27 cellular contexts compared by ENCODE assay signal in the genomic region with DNA sequence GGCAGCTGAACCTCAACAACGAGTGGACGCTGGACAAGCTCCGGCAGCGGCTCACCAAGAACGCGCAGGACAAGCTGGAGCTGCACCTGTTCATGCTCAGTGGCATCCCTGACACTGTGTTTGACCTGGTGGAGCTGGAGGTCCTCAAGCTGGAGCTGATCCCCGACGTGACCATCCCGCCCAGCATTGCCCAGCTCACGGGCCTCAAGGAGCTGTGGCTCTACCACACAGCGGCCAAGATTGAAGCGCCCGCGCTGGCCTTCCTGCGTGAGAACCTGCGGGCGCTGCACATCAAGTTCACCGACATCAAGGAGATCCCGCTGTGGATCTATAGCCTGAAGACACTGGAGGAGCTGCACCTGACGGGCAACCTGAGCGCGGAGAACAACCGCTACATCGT. TPM values are rescaled to one million over a fixed set of nuclear protein-coding genes. Genes with fewer than 3 reads are reported as not detected.
DNase-seq lines count a peak whose midpoint lies in the region; ATAC-seq and TF ChIP-seq lines count a peak whose summit lies in the region.
"Had no signal": no experiment of that assay in that cellular context is flagged by ENCODE, and none has a peak within 500 bp of the region (broad histone marks: within the 10 kb centered on the region; RNA-seq: fewer than 3 reads in every experiment).

No MANE protein-coding gene starts in this region.

- no peak overlapping the region for H3K27ac Mint-ChIP-seq in endothelial cell (ENCODE audit: unreplicated experiment)

- no peak overlapping the region for H3K4me2 ChIP-seq in osteoblast (ENCODE audit: insufficient read depth, low read length)
- H3K4me2 ChIP-seq in hepatocyte = no peak overlapping the region

- H3K9me3 ChIP-seq in left ventricle myocardium inferior (replicated peaks) (no peaks in the 10 kb centered on the region), osteoblast (ENCODE audit: low read depth, low read length) (no peaks in the 10 kb centered on the region), hepatocyte (ENCODE audit: low read depth) (no peaks in the 10 kb centered on the region)
- H3K9me3 ChIP-seq: Caco-2, MG63 had no signal

- POLR2A ChIA-PET in RWPE1 (lab: Yijun Ruan, JAX; ENCODE audit: low non-redundant PET) = interaction anchor here (0.6 kb wide), 1 partner anchor 117 kb away, joined by 5 read pairs; no protein-coding TSS in a partner anchor

- TF ChIP-seq CTCF in left ventricle myocardium inferior (IDR thresholded peaks at IDR 0.05; ENCODE audit: borderline replicate concordance) (no peak), RWPE1 (conservative IDR thresholded peaks at IDR 0.05; ENCODE audit: low read depth) (no peak), endothelial cell (IDR thresholded peaks at IDR 0.05; ENCODE audit: unreplicated experiment) (no peak), osteoblast (IDR thresholded peaks at IDR 0.05; ENCODE audit: extremely low read depth, low read depth, low read length) (no peak), hepatocyte (IDR thresholded peaks at IDR 0.05; ENCODE audit: poor library complexity) (no peak)

- peaks cover 6% of the 10 kb centered on the region for H4K20me1 ChIP-seq in osteoblast (ENCODE audit: insufficient read depth, low read length)
- no peaks in the 10 kb centered on the region for H4K20me1 ChIP-seq in hepatocyte (ENCODE audit: insufficient read depth, poor library complexity, severe bottlenecking)

- ATAC-seq in left cardiac atrium = no peak
- ATAC-seq: CD8-positive, alpha-beta T cell; GM12878 had no signal

- H3K36me3 ChIP-seq in left ventricle myocardium inferior (peaks cover 34% of the 10 kb centered on the region), osteoblast (ENCODE audit: insufficient read depth, low read length) (peaks cover 34% of the 10 kb centered on the region), hepatocyte (replicated peaks; ENCODE audit: insufficient read depth, low read depth) (no peaks in the 10 kb centered on the region)

- H3K4me3 Mint-ChIP-seq in endothelial cell (ENCODE audit: unreplicated experiment) = peak overlapping the region; percentile 31
- H3K4me3 Mint-ChIP-seq: CD8-positive, alpha-beta T cell; H9 had no signal

- H3K27me3 Mint-ChIP-seq in endothelial cell (ENCODE audit: unreplicated experiment) = peaks cover 9% of the 10 kb centered on the region

- peaks cover 32% of the 10 kb centered on the region for H3K36me3 Mint-ChIP-seq in endothelial cell (ENCODE audit: low read depth, unreplicated experiment)

- CTCF ChIA-PET in RWPE1 (lab: Yijun Ruan, JAX) = no interaction called here

- H3K27ac ChIP-seq in left ventricle myocardium inferior (replicated peaks) = no peak overlapping the region
- peak overlapping the region; percentile 99 for H3K27ac ChIP-seq in RWPE1
- no peak overlapping the region for H3K27ac ChIP-seq in osteoblast (ENCODE audit: low read depth, low read length)
- no peak overlapping the region for H3K27ac ChIP-seq in hepatocyte
- H3K27ac ChIP-seq: GM23248 had no signal

- H3K4me1 ChIP-seq in left ventricle myocardium inferior = peaks cover 73% of the 10 kb centered on the region
- peaks cover 23% of the 10 kb centered on the region for H3K4me1 ChIP-seq in osteoblast (ENCODE audit: insufficient read depth, low read length)
- H3K4me1 ChIP-seq in hepatocyte (ENCODE audit: insufficient read depth) = peaks cover 23% of the 10 kb centered on the region

- DNase-seq in left cardiac atrium (peak; percentile 19), left ventricle myocardium inferior (no peak), RWPE1 (ENCODE audit: low spot score) (no peak), endothelial cell (ENCODE audit: low spot score) (no peak), osteoblast (ENCODE audit: insufficient read length, low spot score, missing footprints) (peak; percentile 37), hepatocyte (ENCODE audit: low spot score) (no peak)
- no peak for DNase-seq in activated T-cell treated with anti-CD3 and anti-CD28 coated beads, Interleukin-2, amount 50 U/mL, for 1 hour
- DNase-seq: C1 segment of cervical spinal cord; Caco-2; CD8-positive, alpha-beta T cell; DMS 273 treated with DMSO at 0.1 percent for 48 hours; DMS79; EL; GDM1; GM23248; H9; IMR-90; KG1; MG63; NCI-H1105 treated with DMSO at 0.1 percent for 48 hours; NCI-H1694; NCI-H2081; NCI-H2227 treated with DMSO at 0.1 percent for 48 hours; NCI-H526 treated with DMSO at 0.1 percent for 48 hours; SHP77 treated with DMSO at 0.1 percent for 48 hours had no signal

- H3K9me3 Mint-ChIP-seq in endothelial cell (ENCODE audit: unreplicated experiment) = no peaks in the 10 kb centered on the region
- H3K9me3 Mint-ChIP-seq: CD8-positive, alpha-beta T cell; H9 had no signal

- H3K9me2 ChIP-seq in hepatocyte (replicated peaks; ENCODE audit: insufficient read depth) = no peaks in the 10 kb centered on the region

- over 99% methylated on average over 18 of the region's 24 CpGs for WGBS in hepatocyte (ENCODE audit: low lambda C conversion rate, missing lambda C conversion rate)

- intact Hi-C loops in left cardiac atrium (cut with DNase I) = no loop called here
- intact Hi-C loops in left ventricle myocardium inferior (cut with micrococcal nuclease) = no loop called here

- H2AFZ ChIP-seq in osteoblast (ENCODE audit: low read length) = no peak overlapping the region
- no peak overlapping the region for H2AFZ ChIP-seq in hepatocyte
- H2AFZ ChIP-seq: GM23248 had no signal

- no peak overlapping the region for H3K4me3 ChIP-seq in left ventricle myocardium inferior
- no peak overlapping the region for H3K4me3 ChIP-seq in osteoblast (ENCODE audit: insufficient read depth, low read length)
- no peak overlapping the region for H3K4me3 ChIP-seq in hepatocyte
- H3K4me3 ChIP-seq: GM12878, GM23248, MG63 had no signal

- H3K27me3 ChIP-seq in left ventricle myocardium inferior (ENCODE audit: low read depth) (no peaks in the 10 kb centered on the region), osteoblast (ENCODE audit: insufficient read depth, low read length) (no peaks in the 10 kb centered on the region), hepatocyte (no peaks in the 10 kb centered on the region)
- H3K27me3 ChIP-seq: MG63 had no signal

- H3K79me2 ChIP-seq in osteoblast (ENCODE audit: insufficient read depth, low read length) = peaks cover 61% of the 10 kb centered on the region
- H3K79me2 ChIP-seq in hepatocyte = peaks cover 39% of the 10 kb centered on the region

- peaks cover 24% of the 10 kb centered on the region for H3K4me1 Mint-ChIP-seq in endothelial cell (ENCODE audit: unreplicated experiment)

RNA-seq across cellular contexts. Expression of a gene that starts 12.4 kb away (rescaled TPM):
- total RNA-seq in left cardiac atrium = 10 to 100 TPM; 21.4 to 28.2 TPM
- total RNA-seq in left ventricle myocardium inferior = 20.3 TPM
- total RNA-seq in endothelial cell (ENCODE audit: unreplicated experiment) = 10.3 TPM
- 7.6 and 8.0 TPM in 2 replicates for total RNA-seq in osteoblast
- 12.6 and 20.3 TPM in 2 replicates for total RNA-seq in hepatocyte
- polyA plus RNA-seq in hepatocyte = 25.7 and 32.3 TPM in 2 replicates
- total RNA-seq: NCI-H460 had no signal

RNA-seq across cellular contexts. Expression of a gene that starts 26.4 kb away (rescaled TPM):
- total RNA-seq in left cardiac atrium = 10 to 100 TPM; 23.7 to 47.8 TPM
- total RNA-seq in left ventricle myocardium inferior = 19.8 TPM
- 54.3 TPM for total RNA-seq in endothelial cell (ENCODE audit: unreplicated experiment)
- total RNA-seq in osteoblast = 38.0 and 39.8 TPM in 2 replicates
- total RNA-seq in hepatocyte = 28.8 and 30.7 TPM in 2 replicates
- 46.8 and 55.6 TPM in 2 replicates for polyA plus RNA-seq in hepatocyte

RNA-seq across cellular contexts. Expression of a gene that starts 26.6 kb away (rescaled TPM):
- total RNA-seq in left cardiac atrium = 10 to 100 TPM; 10.4 to 10.8 TPM
- 12.1 TPM for total RNA-seq in left ventricle myocardium inferior
- total RNA-seq in endothelial cell (ENCODE audit: unreplicated experiment) = 3.3 TPM
- total RNA-seq in osteoblast = 3.3 and 4.7 TPM in 2 replicates
- total RNA-seq in hepatocyte = 5.1 and 7.9 TPM in 2 replicates
- 8.4 and 8.7 TPM in 2 replicates for polyA plus RNA-seq in hepatocyte

RNA-seq across cellular contexts. Expression of a gene that starts 39.0 kb away (rescaled TPM):
- total RNA-seq in left cardiac atrium = 10 to 100 TPM in 1 of 2 donors, 1 to 10 TPM in 1; 9.3 to 11.3 TPM
- total RNA-seq in left ventricle myocardium inferior = 8.4 TPM
- total RNA-seq in endothelial cell (ENCODE audit: unreplicated experiment) = 18.2 TPM
- total RNA-seq in osteoblast = 28.6 and 29.5 TPM in 2 replicates
- 30.2 and 34.2 TPM in 2 replicates for total RNA-seq in hepatocyte
- 37.4 and 45.0 TPM in 2 replicates for polyA plus RNA-seq in hepatocyte

RNA-seq across cellular contexts. Expression of a gene that starts 39.1 kb away (rescaled TPM):
- total RNA-seq in left cardiac atrium (10 to 100 TPM; 14.8 to 30.0 TPM), left ventricle myocardium inferior (15.9 TPM), endothelial cell (ENCODE audit: unreplicated experiment) (44.0 TPM), osteoblast (28.9 and 30.0 TPM in 2 replicates), hepatocyte (24.4 and 28.1 TPM in 2 replicates)
- 28.1 and 31.2 TPM in 2 replicates for polyA plus RNA-seq in hepatocyte

Comparison
In these comparisons a context has a peak if more than half of its experiments do, and no peak if none do; other contexts are left out.
1. DNase-seq: peak in left cardiac atrium (single experiment) and osteoblast (single experiment); none in left ventricle myocardium inferior (single experiment), RWPE1 (single experiment), endothelial cell (single experiment), activated T-cell treated with anti-CD3 and anti-CD28 coated beads, Interleukin-2, amount 50 U/mL, for 1 hour (single experiment) and hepatocyte (single experiment).